ENCODE assay signal across 9 cellular contexts in genomic region chr6:13597073-13597472, GRCh38.
"Had no signal": no experiment of that assay in that cellular context is flagged by ENCODE, and none has a peak within 500 bp of the region (broad histone marks: within the 10 kb centered on the region; RNA-seq: fewer than 3 reads in every experiment).

No MANE protein-coding gene starts in this region.

- H3K4me1 ChIP-seq: HAP-1 had no signal

- ATAC-seq: GM23338, HCT116 had no signal

- H3K27ac ChIP-seq: GM23248 had no signal

- H3K4me2 ChIP-seq: GM23338 had no signal

- H3K9me3 Mint-ChIP-seq: GM23338, H9, HFFc6 had no signal

- H3K4me3 ChIP-seq: GM23248, GM23338, HAP-1 had no signal

- H3K4me3 Mint-ChIP-seq: GM23338, H9, HFFc6 had no signal

- H3K9ac ChIP-seq: GM23248 had no signal

- H2AFZ ChIP-seq: GM23248, GM23338 had no signal

- H3K27ac Mint-ChIP-seq: GM23338, H9, HFFc6 had no signal

- DNase-seq: GM23248, GOT3, H7, H9, HCEC 1CT, HFFc6 had no signal

- H3K9me3 ChIP-seq: HAP-1 had no signal
